In the genomic region with DNA sequence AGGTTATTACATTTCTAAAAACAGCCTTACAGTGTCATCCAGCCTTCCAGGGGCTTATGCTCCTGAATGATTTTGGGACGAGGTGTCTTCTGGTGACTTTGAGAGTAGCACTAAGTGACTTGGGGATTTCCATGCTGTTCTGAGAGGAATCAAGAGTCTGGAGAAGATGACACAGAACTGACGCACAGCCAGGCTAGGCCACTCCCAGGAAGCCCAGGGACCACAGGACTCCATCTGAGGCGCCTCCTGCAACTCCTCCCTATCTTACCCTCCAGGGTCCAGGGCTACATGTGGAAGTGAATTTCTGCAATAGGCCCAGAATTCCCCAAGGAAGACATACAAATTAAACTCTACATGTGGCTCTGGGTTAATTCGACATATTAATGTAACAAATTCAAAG, we compare ENCODE assay signal across 12 cellular contexts.
DNase-seq lines count a peak whose midpoint lies in the region; ATAC-seq and TF ChIP-seq lines count a peak whose summit lies in the region.
"Had no signal": no experiment of that assay in that cellular context is flagged by ENCODE, and none has a peak within 500 bp of the region (broad histone marks: within the 10 kb centered on the region; RNA-seq: fewer than 3 reads in every experiment).

No MANE protein-coding gene starts in this region.

- no peak overlapping the region for H3K4me3 ChIP-seq in left lung
- H3K4me3 ChIP-seq: gastrocnemius medialis had no signal

- peaks cover 0 to 13% of the 10 kb centered on the region in 2 donors for H3K4me1 ChIP-seq in left lung
- H3K4me1 ChIP-seq: gastrocnemius medialis had no signal

- DNase-seq in AG08396 (ENCODE audit: low spot score): peak; percentile 43
- DNase-seq in HK-2 (ENCODE audit: unreplicated experiment): peak; percentile 30
- DNase-seq in activated CD4-positive, alpha-beta T cell treated with anti-CD3 and anti-CD28 coated beads, Interleukin-2, amount 50 U/mL, for 48 hours: peak; percentile 61 to 70
- DNase-seq in left lung: no peak
- no peak for DNase-seq in NCI-H128 (lab: John Stamatoyannopoulos, UW; ENCODE audit: unreplicated experiment)
- no peak for DNase-seq in SKM-1 (lab: John Stamatoyannopoulos, UW; ENCODE audit: unreplicated experiment)
- DNase-seq: activated CD8-positive, alpha-beta memory T cell treated with anti-CD3 and anti-CD28 coated beads for 24 hours; DMS79; gastrocnemius medialis; NCI-H1417 treated with DMSO at 0.1 percent for 48 hours had no signal

- H3K9me3 ChIP-seq in left lung: no peaks in the 10 kb centered on the region
- H3K9me3 ChIP-seq: gastrocnemius medialis had no signal

- no peak overlapping the region for H3K27ac ChIP-seq in left lung
- H3K27ac ChIP-seq: gastrocnemius medialis had no signal

- no peaks in the 10 kb centered on the region for H3K27me3 ChIP-seq in left lung
- H3K27me3 ChIP-seq: gastrocnemius medialis had no signal

- no peaks in the 10 kb centered on the region for H3K36me3 ChIP-seq in left lung
- H3K36me3 ChIP-seq: gastrocnemius medialis had no signal

- intact Hi-C loops in left lung (cut with DNase I): no loop called here

- no peak for TF ChIP-seq CTCF in left lung (IDR thresholded peaks at IDR 0.05)

- ATAC-seq in left lung (peak; percentile 41), esophagus mucosa (no peak), HG03108 (IDR thresholded peaks at IDR 0.05; ENCODE audit: unreplicated experiment) (no peak)
- ATAC-seq: gastrocnemius medialis had no signal

Comparison
In these comparisons a context has a peak if more than half of its experiments do, and no peak if none do; other contexts are left out.
1. DNase-seq: peak in AG08396 (single experiment), HK-2 (single experiment) and activated CD4-positive, alpha-beta T cell treated with anti-CD3 and anti-CD28 coated beads, Interleukin-2, amount 50 U/mL, for 48 hours (2 of 2); none in left lung (0 of 2), NCI-H128 (single experiment) and SKM-1 (single experiment).